Comparison of ENCODE assay signal across 1 cellular context in genomic region chr11:64304316-64305072, GRCh38.
A peak's percentile ranks its signal among the peaks of the same experiment; 100 is the strongest.
TF ChIP-seq lines count a peak whose summit lies in the region.

No MANE protein-coding gene starts in this region.

TF ChIP-seq in GM23338, 12 proteins besides CTCF, POLR2A, EP300 and RAD21:
- TF ChIP-seq ZNF462 (CRISPR knock-in tag; IDR thresholded peaks at IDR 0.05) (no peak), POLR2AphosphoS5 (IDR thresholded peaks at IDR 0.05; ENCODE audit: low read depth) (peak; percentile 75)
